ENCODE assay signal across 2 cellular contexts in genomic region chr5:160274483-160274931, GRCh38.
TF ChIP-seq lines count a peak whose summit lies in the region.

No MANE protein-coding gene starts in this region.

TF ChIP-seq in K562, 482 proteins besides CTCF, POLR2A, EP300 and RAD21:
- TF ChIP-seq TAF9B (IDR thresholded peaks at IDR 0.05; ENCODE audit: partially characterized antibody): no peak
- TF ChIP-seq YY1 (IDR thresholded peaks at IDR 0.05; ENCODE audit: borderline replicate concordance in 1 of 3, control insufficient read depth in 1 of 3, extremely low read depth in 1 of 3, insufficient read depth in 3 of 3, insufficient read length in 1 of 3, insufficient replicate concordance in 2 of 3, low read depth in 1 of 3, low read length in 2 of 3): no peak
- no peak for TF ChIP-seq PPARD (CRISPR knock-in tag; IDR thresholded peaks at IDR 0.05)
- no peak for TF ChIP-seq PTTG1 (tag; IDR thresholded peaks at IDR 0.05; ENCODE audit: low read depth)
- TF ChIP-seq DMBX1 (CRISPR knock-in tag; IDR thresholded peaks at IDR 0.05; ENCODE audit: borderline replicate concordance): no peak
- TF ChIP-seq SAFB2 (IDR thresholded peaks at IDR 0.05; ENCODE audit: borderline replicate concordance, low read depth, low read length, severe bottlenecking): no peak
- TF ChIP-seq ZNF444 (CRISPR knock-in tag; IDR thresholded peaks at IDR 0.05): no peak
- TF ChIP-seq GABPB1 (CRISPR knock-in tag; IDR thresholded peaks at IDR 0.05): no peak
- no peak for TF ChIP-seq ZNF398 (CRISPR knock-in tag; IDR thresholded peaks at IDR 0.05)
- TF ChIP-seq SMAD3 (CRISPR knock-in tag; conservative IDR thresholded peaks at IDR 0.05): no peak
- TF ChIP-seq MAX (CRISPR knock-in tag; IDR thresholded peaks at IDR 0.05): no peak
- TF ChIP-seq NFRKB (IDR thresholded peaks at IDR 0.05; ENCODE audit: low read depth): no peak
- no peak for TF ChIP-seq SIN3B (IDR thresholded peaks at IDR 0.05; ENCODE audit: low read depth)
- no peak for TF ChIP-seq ZKSCAN1 (IDR thresholded peaks at IDR 0.05; ENCODE audit: low read depth, low read length)
- no peak for TF ChIP-seq E2F6 (IDR thresholded peaks at IDR 0.05; ENCODE audit: borderline replicate concordance in 1 of 2, extremely low read depth in 1 of 2, insufficient read depth in 1 of 2, insufficient read length in 1 of 2, low read depth in 1 of 2, low read length in 1 of 2, poor library complexity in 1 of 2, severe bottlenecking in 1 of 2)
- no peak for TF ChIP-seq DNMT1 (IDR thresholded peaks at IDR 0.05)

TF ChIP-seq in HepG2, 621 proteins besides CTCF, POLR2A, EP300 and RAD21:
- no peak for TF ChIP-seq ZNF350 (CRISPR knock-in tag; IDR thresholded peaks at IDR 0.05; ENCODE audit: borderline replicate concordance, low read depth)
- TF ChIP-seq ZBTB8A (CRISPR knock-in tag; IDR thresholded peaks at IDR 0.05; ENCODE audit: borderline replicate concordance, low read depth): no peak
- TF ChIP-seq HBP1 (CRISPR knock-in tag; IDR thresholded peaks at IDR 0.05; ENCODE audit: low read depth): no peak
- TF ChIP-seq ZNF432 (CRISPR knock-in tag; IDR thresholded peaks at IDR 0.05; ENCODE audit: borderline replicate concordance): no peak
- no peak for TF ChIP-seq MAFF (IDR thresholded peaks at IDR 0.05; ENCODE audit: low read depth, low read length)
- TF ChIP-seq FUBP1 (CRISPR knock-in tag; IDR thresholded peaks at IDR 0.05; ENCODE audit: borderline replicate concordance): no peak
TF ChIP-seq in HepG2: peak in this region for 0.
